ENCODE assay signal across 8 cellular contexts in the genomic region with DNA sequence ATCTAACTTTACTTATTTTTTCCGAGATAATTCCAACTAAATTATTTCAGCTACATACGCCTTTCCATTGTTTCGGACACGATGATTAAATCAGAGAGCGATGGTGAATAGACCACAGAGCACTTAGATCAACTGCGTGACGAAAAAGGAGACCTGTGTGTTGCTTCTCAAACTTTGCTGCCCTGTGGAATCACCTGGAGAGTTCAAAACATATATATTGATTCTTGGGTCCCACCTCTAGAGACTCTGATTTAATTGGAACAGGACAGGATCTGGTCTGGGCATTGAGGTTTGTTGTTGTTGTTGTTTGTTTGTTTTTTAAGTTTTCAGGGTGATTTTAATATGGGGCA. TPM values are rescaled to one million over a fixed set of nuclear protein-coding genes. Genes with fewer than 3 reads are reported as not detected.
DNase-seq lines count a peak whose midpoint lies in the region; ATAC-seq and TF ChIP-seq lines count a peak whose summit lies in the region.

No MANE protein-coding gene starts in this region.

- no peaks in the 10 kb centered on the region for H3K27me3 ChIP-seq in HUES6 (ENCODE audit: control insufficient read depth, insufficient read depth, low read length)
- no peaks in the 10 kb centered on the region for H3K27me3 ChIP-seq in parathyroid adenoma (ENCODE audit: control insufficient read depth, insufficient read depth, low read length)

- CTCF ChIA-PET in MCF 10A (lab: Yijun Ruan, JAX) = interaction anchor here (0.6 to 11.1 kb wide), 18 partner anchors 14 to 462 kb away, joined by 3 to 136 read pairs (median 3); no protein-coding TSS in a partner anchor

- no peak overlapping the region for H3K9ac ChIP-seq in HUES6 (ENCODE audit: low read length)
- H3K9ac ChIP-seq in parathyroid adenoma = no peak overlapping the region

- peak overlapping the region; percentile 68 for H3K4me2 ChIP-seq in parathyroid adenoma (ENCODE audit: low read length)

- POLR2A ChIA-PET in MCF 10A (lab: Yijun Ruan, JAX) = interaction anchor here (0.7 to 8.2 kb wide), 13 partner anchors 17 to 258 kb away, joined by 3 to 68 read pairs (median 3); no protein-coding TSS in a partner anchor

- peak overlapping the region; percentile 81 for H2AFZ ChIP-seq in parathyroid adenoma

- no TSS peak for BruUV-seq in MCF 10A (replicated peaks; lab: Mats Ljungman, UMichigan)

- H3K36me3 Mint-ChIP-seq in MCF 10A (ENCODE audit: insufficient read depth, unreplicated experiment) = no peaks in the 10 kb centered on the region

- intact Hi-C loops in MCF 10A (cut with micrococcal nuclease) = loop anchor here (1.0 kb wide), 3 partner anchors 213 to 461 kb away; no protein-coding TSS in a partner anchor

- peaks cover 12% of the 10 kb centered on the region for H3K4me1 Mint-ChIP-seq in MCF 10A (ENCODE audit: insufficient read depth, unreplicated experiment)

- H3K9me3 Mint-ChIP-seq in MCF 10A (ENCODE audit: unreplicated experiment) = no peaks in the 10 kb centered on the region

- H3K27ac ChIP-seq in HUES6 (ENCODE audit: low read depth, low read length) = no peak overlapping the region
- H3K27ac ChIP-seq in parathyroid adenoma = peak overlapping the region; percentile 67

- ATAC-seq in GM19043 (IDR thresholded peaks at IDR 0.05; ENCODE audit: low read depth, unreplicated experiment) (peak; percentile 5), GM21825 (IDR thresholded peaks at IDR 0.05; ENCODE audit: unreplicated experiment) (no peak), HG02623 (IDR thresholded peaks at IDR 0.05; ENCODE audit: unreplicated experiment) (no peak)

- H3K4me1 ChIP-seq in HUES6 (ENCODE audit: control insufficient read depth, insufficient read depth, low read length) (peaks cover 26% of the 10 kb centered on the region), parathyroid adenoma (peaks cover 4% of the 10 kb centered on the region)

- no peak for TF ChIP-seq CTCF in MCF 10A (IDR thresholded peaks at IDR 0.05; ENCODE audit: unreplicated experiment)
- TF ChIP-seq CTCF in parathyroid adenoma (IDR thresholded peaks at IDR 0.05) = no peak

- H3K4me3 Mint-ChIP-seq in MCF 10A (ENCODE audit: unreplicated experiment) = peak overlapping the region; percentile 89

- DNase-seq in MCF 10A (ENCODE audit: unreplicated experiment) (no peak), SW480 (ENCODE audit: low spot score) (no peak)
- DNase-seq in stimulated activated CD4-positive, alpha-beta T cell treated with anti-CD3 and anti-CD28 coated beads, Interleukin-4, amount 100 ng/mL, for 1 hour = no peak

- H3K4me3 ChIP-seq in HUES6 (ENCODE audit: low read depth, low read length) (peak overlapping the region; percentile 88; the same call in 1 of the 2 replicates), parathyroid adenoma (ENCODE audit: low read depth, low read length) (peak overlapping the region; percentile 66)

- H3K27me3 Mint-ChIP-seq in MCF 10A (ENCODE audit: insufficient read depth, unreplicated experiment) = no peaks in the 10 kb centered on the region

- H3K9me3 ChIP-seq in HUES6 (ENCODE audit: control insufficient read depth, insufficient read depth, low read depth, low read length) (peaks cover 16% of the 10 kb centered on the region; the same call in 1 of the 2 replicates), parathyroid adenoma (ENCODE audit: control insufficient read depth, low read length) (no peaks in the 10 kb centered on the region)

- H3K79me2 ChIP-seq in parathyroid adenoma = peaks cover 5% of the 10 kb centered on the region

- H3K36me3 ChIP-seq in HUES6 (ENCODE audit: control insufficient read depth, insufficient read depth, low read length) (peaks cover 10% of the 10 kb centered on the region; the same call in 1 of the 2 replicates), parathyroid adenoma (ENCODE audit: control insufficient read depth, insufficient read depth, low read length) (no peaks in the 10 kb centered on the region)

- H3K27ac Mint-ChIP-seq in MCF 10A (ENCODE audit: low read depth, unreplicated experiment) = no peak overlapping the region

RNA-seq across cellular contexts. Expression of a gene that starts 0.4 kb away (rescaled TPM):
- total RNA-seq in MCF 10A (2022) = 17.8 and 19.3 TPM in 2 replicates
